In the genomic region with DNA sequence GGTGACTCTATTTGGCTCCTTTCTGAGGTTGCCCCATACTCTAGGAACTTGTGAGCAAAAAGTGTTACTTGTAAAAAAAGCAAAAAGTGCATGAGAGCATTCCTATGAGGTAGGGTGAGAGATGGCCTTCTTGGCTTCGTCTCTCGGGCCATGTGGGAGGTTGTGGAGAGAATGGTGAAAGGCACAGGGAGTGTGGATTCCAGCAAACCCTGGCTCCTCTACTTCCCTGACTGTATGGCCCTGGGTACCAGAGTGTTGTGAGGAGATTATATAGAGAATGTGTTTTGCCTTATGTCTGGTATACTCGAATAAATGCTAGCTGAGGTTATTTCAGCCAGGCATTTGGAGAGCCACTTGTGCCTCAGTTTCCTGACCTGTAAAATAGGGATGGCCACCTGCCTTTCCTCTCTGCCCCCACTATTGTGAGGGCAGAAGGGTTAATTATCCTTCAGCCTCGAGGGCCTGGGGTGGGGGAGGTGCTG, we compare ENCODE assay signal across 12 cellular contexts. TPM values are rescaled to one million over a fixed set of nuclear protein-coding genes. Genes with fewer than 3 reads are reported as not detected.
DNase-seq lines count a peak whose midpoint lies in the region; ATAC-seq and TF ChIP-seq lines count a peak whose summit lies in the region.
"Had no signal": no experiment of that assay in that cellular context is flagged by ENCODE, and none has a peak within 500 bp of the region (broad histone marks: within the 10 kb centered on the region; RNA-seq: fewer than 3 reads in every experiment).

No MANE protein-coding gene starts in this region.

- H3K9me3 ChIP-seq in Panc1 (ENCODE audit: control insufficient read depth, insufficient read depth, low read depth, low read length) (peaks cover 15% of the 10 kb centered on the region; the same call in 1 of the 2 replicates), ectodermal cell (ENCODE audit: control insufficient read depth, low read length) (no peaks in the 10 kb centered on the region), muscle layer of colon (ENCODE audit: low read length) (no peaks in the 10 kb centered on the region)
- no peaks in the 10 kb centered on the region for H3K9me3 ChIP-seq in CD4-positive, alpha-beta T cell (ENCODE audit: control insufficient read depth, low read length)

- POLR2A ChIA-PET in Panc1 (lab: Charles Lee), result no interaction called here
- POLR2A ChIA-PET in CD4-positive, alpha-beta T cell (lab: Charles Lee), result interaction anchor here (1.0 kb wide), 1 partner anchor 16 kb away, joined by 3 read pairs; no protein-coding TSS in a partner anchor

- H3K4me3 ChIP-seq in Panc1 (ENCODE audit: low read depth in 2 of 2, low read length in 2 of 2), result peak overlapping the region in 1 of 2 experiments; percentile 32; a peak in 2 of 4 replicates
- no peak overlapping the region for H3K4me3 ChIP-seq in ectodermal cell (ENCODE audit: insufficient read depth, low read depth, low read length)
- peak overlapping the region; percentile 50 to 58 for H3K4me3 ChIP-seq in muscle layer of colon (ENCODE audit: low read depth in 1 of 2, low read length in 2 of 2)

- no peak for DNase-seq in Panc1 (ENCODE audit: low read depth, low spot score)
- DNase-seq in substantia nigra (lab: John Stamatoyannopoulos, UW), result peak in 2 of 49 donors; percentile 63 to 66
- no peak for DNase-seq in CD4-positive, alpha-beta T cell
- DNase-seq in NCI-H345 treated with DMSO at 0.1 percent for 48 hours (lab: John Stamatoyannopoulos, UW; ENCODE audit: unreplicated experiment), result no peak
- DNase-seq: activated gamma-delta T cell, glutamatergic neuron, NCI-H1930, small intestine had no signal

- ATAC-seq in Panc1, result no peak
- ATAC-seq in GM19455 (IDR thresholded peaks at IDR 0.05; ENCODE audit: unreplicated experiment), result no peak
- no peak for ATAC-seq in CD4-positive, alpha-beta T cell (ENCODE audit: poor library complexity)
- ATAC-seq in GM18861 (IDR thresholded peaks at IDR 0.05; ENCODE audit: unreplicated experiment), result no peak

- no TSS peak for BruUV-seq in Panc1 (replicated peaks; lab: Mats Ljungman, UMichigan)

- peak overlapping the region; percentile 40 for H3K9ac ChIP-seq in muscle layer of colon (ENCODE audit: low read length)

- H3K27ac Mint-ChIP-seq in CD4-positive, alpha-beta T cell, result no peak overlapping the region

- H3K27me3 Mint-ChIP-seq in CD4-positive, alpha-beta T cell, result peaks cover 4% of the 10 kb centered on the region

- TF ChIP-seq CTCF in Panc1 (IDR thresholded peaks at IDR 0.05), result no peak
- no peak for TF ChIP-seq CTCF in CD4-positive, alpha-beta T cell (IDR thresholded peaks at IDR 0.05)

- peaks cover 5% of the 10 kb centered on the region for H3K36me3 Mint-ChIP-seq in CD4-positive, alpha-beta T cell (ENCODE audit: low read depth)

- H3K9me3 Mint-ChIP-seq in CD4-positive, alpha-beta T cell, result peaks cover 10% of the 10 kb centered on the region

- WGBS in ectodermal cell, 2 experiments, result 35 to 39% methylated on average over 4 of the region's 4 CpGs

- no peak overlapping the region for H3K4me3 Mint-ChIP-seq in CD4-positive, alpha-beta T cell

- in situ Hi-C loops in Panc1 (cut with HindIII; ENCODE audit: low pct_unique_long_range_greater_than_20kb, low sequenced_read_pairs), result no loop called here

- H3K4me1 Mint-ChIP-seq in CD4-positive, alpha-beta T cell (ENCODE audit: low read depth), result peaks cover 61% of the 10 kb centered on the region

- peaks cover 30% of the 10 kb centered on the region for H3K4me1 ChIP-seq in Panc1 (ENCODE audit: control insufficient read depth, insufficient read depth, low read length)
- peaks cover 42% of the 10 kb centered on the region for H3K4me1 ChIP-seq in ectodermal cell (ENCODE audit: control insufficient read depth, insufficient read depth, low read length)
- peaks cover 64% of the 10 kb centered on the region for H3K4me1 ChIP-seq in muscle layer of colon (ENCODE audit: insufficient read depth, low read length)

- CTCF ChIA-PET in Panc1 (lab: Charles Lee), result no interaction called here
- CTCF ChIA-PET in CD4-positive, alpha-beta T cell (lab: Charles Lee), result no interaction called here

- H3K27ac ChIP-seq in Panc1 (ENCODE audit: low read length) (peak overlapping the region; percentile 34), ectodermal cell (ENCODE audit: insufficient read depth, low read depth, low read length, poor library complexity, severe bottlenecking) (peak overlapping the region; percentile 89), muscle layer of colon (ENCODE audit: low read depth, low read length) (peak overlapping the region; percentile 65), substantia nigra (ENCODE audit: low read depth, low read length, poor library complexity, severe bottlenecking) (peak overlapping the region; percentile 92)
- H3K27ac ChIP-seq in CD4-positive, alpha-beta T cell (ENCODE audit: low read depth, low read length), result no peak overlapping the region

- no peaks in the 10 kb centered on the region for H3K36me3 ChIP-seq in Panc1 (ENCODE audit: control insufficient read depth, insufficient read depth, low read length)
- peaks cover 6% of the 10 kb centered on the region for H3K36me3 ChIP-seq in ectodermal cell (ENCODE audit: control insufficient read depth, insufficient read depth, low read length)
- H3K36me3 ChIP-seq in muscle layer of colon (ENCODE audit: insufficient read depth, low read length), result no peaks in the 10 kb centered on the region

- H3K27me3 ChIP-seq in Panc1 (ENCODE audit: control insufficient read depth, insufficient read depth, low read length) (no peaks in the 10 kb centered on the region), ectodermal cell (ENCODE audit: control insufficient read depth, insufficient read depth, low read length, poor library complexity, severe bottlenecking) (no peaks in the 10 kb centered on the region), muscle layer of colon (ENCODE audit: control insufficient read depth in 1 of 2, insufficient read depth in 2 of 2, low read length in 2 of 2) (no peaks in the 10 kb centered on the region)
- H3K27me3 ChIP-seq in CD4-positive, alpha-beta T cell (ENCODE audit: control insufficient read depth, insufficient read depth, low read length), result no peaks in the 10 kb centered on the region

- intact Hi-C loops in Panc1 (cut with micrococcal nuclease; ENCODE audit: unreplicated experiment), result no loop called here
- intact Hi-C loops in CD4-positive, alpha-beta T cell (cut with DNase I, micrococcal nuclease), result no loop called here

RNA-seq across cellular contexts. Expression of gene PLEKHG3, which starts 11.0 kb away (rescaled TPM):
- total RNA-seq in Panc1 (2021; ENCODE audit: unreplicated experiment), result 34.0 TPM
- polyA plus RNA-seq in Panc1 (2012; ENCODE audit: insufficient read length), result 27.0 TPM
- polyA plus RNA-seq in ectodermal cell (2013, experiment 1 of 4), result 81.4 TPM
- 114 TPM for polyA plus RNA-seq in ectodermal cell (2013, experiment 2 of 4)
- 64.1 TPM for polyA plus RNA-seq in ectodermal cell (2013, experiment 3 of 4)
- 62.5 TPM for polyA plus RNA-seq in ectodermal cell (2013, experiment 4 of 4)
- total RNA-seq in CD4-positive, alpha-beta T cell, result 10 to 100 TPM; 12.1 to 13.3 TPM
